ENCODE assay signal across 15 cellular contexts in the genomic region with DNA sequence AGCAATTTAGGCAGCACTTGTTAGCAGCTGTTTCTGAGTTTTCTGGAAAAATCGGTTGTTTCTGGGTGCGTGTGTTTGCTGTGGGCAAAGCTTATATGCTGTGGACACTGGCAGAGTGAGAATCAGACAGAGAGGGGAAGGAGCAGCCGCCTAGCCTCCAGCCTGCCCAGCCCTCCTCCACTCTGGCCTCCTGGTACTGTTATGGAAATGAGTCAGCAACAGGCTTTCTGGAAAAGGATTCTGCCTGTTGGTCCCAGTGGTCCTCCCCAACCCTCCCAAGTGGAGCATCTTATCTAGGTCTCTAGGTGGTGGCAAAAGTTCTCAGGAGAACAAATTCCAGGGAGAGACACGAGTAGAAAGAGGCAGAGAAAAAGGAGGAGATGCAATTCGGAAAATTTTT. TPM values are rescaled to one million over a fixed set of nuclear protein-coding genes. Genes with fewer than 3 reads are reported as not detected.
DNase-seq lines count a peak whose midpoint lies in the region; ATAC-seq and TF ChIP-seq lines count a peak whose summit lies in the region.
"Had no signal": no experiment of that assay in that cellular context is flagged by ENCODE, and none has a peak within 500 bp of the region (broad histone marks: within the 10 kb centered on the region; RNA-seq: fewer than 3 reads in every experiment).

No MANE protein-coding gene starts in this region.

- H3K27ac Mint-ChIP-seq in HFFc6 (no peak overlapping the region), type B pancreatic cell (peak overlapping the region; percentile 66)
- H3K27ac Mint-ChIP-seq: activated naive CD4-positive, alpha-beta T cell treated with anti-CD3 and anti-CD28 coated beads for 36 hours had no signal

- DNase-seq in HFFc6 = peak; percentile 26
- DNase-seq in cardiac fibroblast (ENCODE audit: low read depth in 2 of 2) = peak; percentile 15 to 51
- no peak for DNase-seq in type B pancreatic cell (ENCODE audit: extremely low spot score, unreplicated experiment)
- DNase-seq in foreskin keratinocyte = no peak
- no peak for DNase-seq in stimulated activated CD4-positive, alpha-beta T cell treated with anti-CD3 and anti-CD28 coated beads, Interleukin-15, amount 100 ng/mL, for 24 hours
- DNase-seq: activated naive CD4-positive, alpha-beta T cell treated with anti-CD3 and anti-CD28 coated beads for 36 hours; cortex of kidney; naive thymus-derived CD4-positive, alpha-beta T cell; NCI-H2227 treated with DMSO at 0.1 percent for 48 hours; stimulated activated naive CD8-positive, alpha-beta T cell treated with anti-CD3 and anti-CD28 coated beads, Interleukin-15, amount 100 ng/mL, for 72 hours; WERI-Rb-1 had no signal

- peak overlapping the region; percentile 6 for H3K9ac ChIP-seq in iPS-15b (ENCODE audit: low read depth, low read length)

- H3K4me3 ChIP-seq in cardiac fibroblast (replicated peaks in 1 of 2; ENCODE audit: low read depth in 2 of 2, low read length in 2 of 2) = no peak overlapping the region
- H3K4me3 ChIP-seq in iPS-15b (ENCODE audit: low read depth, low read length) = peak overlapping the region; percentile 27

- ATAC-seq in HG02938 (IDR thresholded peaks at IDR 0.05; ENCODE audit: unreplicated experiment) (no peak), foreskin keratinocyte (no peak)
- ATAC-seq: naive thymus-derived CD4-positive, alpha-beta T cell; SK-N-SH treated with all-trans-retinoic acid at 6 μM for 48 hours; stimulated activated naive CD8-positive, alpha-beta T cell treated with anti-CD3 and anti-CD28 coated beads, Interleukin-15, amount 100 ng/mL, for 72 hours had no signal

- H3K27me3 Mint-ChIP-seq in HFFc6 (ENCODE audit: insufficient read depth) (peaks cover 6% of the 10 kb centered on the region), type B pancreatic cell (no peaks in the 10 kb centered on the region)
- H3K27me3 Mint-ChIP-seq: stimulated activated naive CD8-positive, alpha-beta T cell treated with anti-CD3 and anti-CD28 coated beads, Interleukin-15, amount 100 ng/mL, for 72 hours had no signal

- H3K27ac ChIP-seq in foreskin keratinocyte = no peak overlapping the region
- H3K27ac ChIP-seq: WERI-Rb-1 had no signal

- no peaks in the 10 kb centered on the region for H3K9me3 ChIP-seq in iPS-15b (ENCODE audit: control insufficient read depth, insufficient read depth, low read length)

- H3K4me1 ChIP-seq in iPS-15b (ENCODE audit: control insufficient read depth, insufficient read depth, low read length) = peaks cover 30% of the 10 kb centered on the region
- H3K4me1 ChIP-seq in foreskin keratinocyte = no peaks in the 10 kb centered on the region

- H3K9me3 Mint-ChIP-seq in HFFc6 = no peaks in the 10 kb centered on the region
- H3K9me3 Mint-ChIP-seq in type B pancreatic cell = no peaks in the 10 kb centered on the region
- H3K9me3 Mint-ChIP-seq: activated naive CD4-positive, alpha-beta T cell treated with anti-CD3 and anti-CD28 coated beads for 36 hours; naive thymus-derived CD4-positive, alpha-beta T cell; stimulated activated naive CD8-positive, alpha-beta T cell treated with anti-CD3 and anti-CD28 coated beads, Interleukin-15, amount 100 ng/mL, for 72 hours had no signal

- no peak for TF ChIP-seq CTCF in HFFc6 (IDR thresholded peaks at IDR 0.05)
- TF ChIP-seq CTCF in cardiac fibroblast (IDR thresholded peaks at IDR 0.05; ENCODE audit: low read depth, low read length) = no peak
- TF ChIP-seq CTCF in type B pancreatic cell (conservative IDR thresholded peaks at IDR 0.05) = no peak
- TF ChIP-seq CTCF in foreskin keratinocyte (conservative IDR thresholded peaks at IDR 0.05) = no peak

- H3K36me3 Mint-ChIP-seq in HFFc6 (ENCODE audit: low read depth) (no peaks in the 10 kb centered on the region), type B pancreatic cell (peaks cover 16% of the 10 kb centered on the region)
- H3K36me3 Mint-ChIP-seq: naive thymus-derived CD4-positive, alpha-beta T cell had no signal

- H3K4me3 Mint-ChIP-seq in HFFc6 (no peak overlapping the region), type B pancreatic cell (no peak overlapping the region)
- H3K4me3 Mint-ChIP-seq: activated naive CD4-positive, alpha-beta T cell treated with anti-CD3 and anti-CD28 coated beads for 36 hours; naive thymus-derived CD4-positive, alpha-beta T cell; stimulated activated naive CD8-positive, alpha-beta T cell treated with anti-CD3 and anti-CD28 coated beads, Interleukin-15, amount 100 ng/mL, for 72 hours had no signal

- H3K36me3 ChIP-seq in iPS-15b (ENCODE audit: control insufficient read depth, insufficient read depth, low read length) = no peaks in the 10 kb centered on the region

- H3K4me1 Mint-ChIP-seq in HFFc6 (ENCODE audit: low read depth) = peaks cover 31% of the 10 kb centered on the region
- H3K4me1 Mint-ChIP-seq in type B pancreatic cell (ENCODE audit: unreplicated experiment) = peaks cover 17% of the 10 kb centered on the region
- H3K4me1 Mint-ChIP-seq: stimulated activated naive CD8-positive, alpha-beta T cell treated with anti-CD3 and anti-CD28 coated beads, Interleukin-15, amount 100 ng/mL, for 72 hours had no signal

- H3K27me3 ChIP-seq in iPS-15b (ENCODE audit: control insufficient read depth, insufficient read depth, low read length) (no peaks in the 10 kb centered on the region), foreskin keratinocyte (no peaks in the 10 kb centered on the region)

RNA-seq across cellular contexts. Expression of a gene that starts 42.2 kb away (rescaled TPM):
- total RNA-seq in HFFc6 (2021; fragmentation: NEBNext Ultra II Directional; extraction: Animal tissue kit (Norgen Biotek cat#: 25700)) = not detected
- 7.0 and 9.7 TPM in 2 replicates for total RNA-seq in type B pancreatic cell (ENCODE audit: low replicate concordance)
- total RNA-seq in foreskin keratinocyte = 0.53 and 0.85 TPM in 2 replicates
- polyA plus RNA-seq in foreskin keratinocyte = 0.60 and 0.67 TPM in 2 replicates
- total RNA-seq: activated naive CD4-positive, alpha-beta T cell treated with anti-CD3 and anti-CD28 coated beads for 36 hours; HT1080; naive thymus-derived CD4-positive, alpha-beta T cell had no signal

RNA-seq across cellular contexts. Expression of a gene that starts 59.7 kb away (rescaled TPM):
- 1 to 10 TPM; 2.6 to 4.3 (median 3.6) TPM for total RNA-seq in HFFc6 (2021; fragmentation: NEBNext Ultra II Directional; extraction: Animal tissue kit (Norgen Biotek cat#: 25700))
- total RNA-seq in type B pancreatic cell (ENCODE audit: low replicate concordance) (0.48 and 0.55 TPM in 2 replicates), foreskin keratinocyte (not detected in 2 replicates)
- polyA plus RNA-seq in foreskin keratinocyte = not detected in 2 replicates
- total RNA-seq: activated naive CD4-positive, alpha-beta T cell treated with anti-CD3 and anti-CD28 coated beads for 36 hours; HT1080 had no signal
- polyA plus RNA-seq: naive thymus-derived CD4-positive, alpha-beta T cell had no signal

Comparison
In these comparisons a context has a peak if more than half of its experiments do, and no peak if none do; other contexts are left out.
1. DNase-seq: peak in HFFc6 (single experiment) and cardiac fibroblast (2 of 2); none in type B pancreatic cell (single experiment), foreskin keratinocyte (0 of 2) and stimulated activated CD4-positive, alpha-beta T cell treated with anti-CD3 and anti-CD28 coated beads, Interleukin-15, amount 100 ng/mL, for 24 hours (single experiment).